ENCODE assay signal across 18 cellular contexts in genomic region chr10:5282137-5282536, GRCh38.
DNase-seq lines count a peak whose midpoint lies in the region; ATAC-seq and TF ChIP-seq lines count a peak whose summit lies in the region.
"Had no signal": no experiment of that assay in that cellular context is flagged by ENCODE, and none has a peak within 500 bp of the region (broad histone marks: within the 10 kb centered on the region; RNA-seq: fewer than 3 reads in every experiment).

No MANE protein-coding gene starts in this region.

- WGBS in GM23248 (ENCODE audit: low coverage in 1 of 2, low lambda C conversion rate in 2 of 2, missing lambda C conversion rate in 2 of 2), 2 experiments, result 57 to 64% methylated on average over 2 of the region's 2 CpGs

- H3F3A ChIP-seq in GM23248 (ENCODE audit: insufficient read depth), result no peaks in the 10 kb centered on the region

- peaks cover 28% of the 10 kb centered on the region for H3K27me3 Mint-ChIP-seq in chondrocyte (ENCODE audit: low read depth)

- peaks cover 6% of the 10 kb centered on the region for H3K4me1 Mint-ChIP-seq in chondrocyte (ENCODE audit: low read depth)

- no peaks in the 10 kb centered on the region for H3K9me3 Mint-ChIP-seq in chondrocyte (ENCODE audit: low read depth)
- H3K9me3 Mint-ChIP-seq: CD14-positive monocyte had no signal

- no peaks in the 10 kb centered on the region for H3K36me3 Mint-ChIP-seq in chondrocyte (ENCODE audit: low read depth)
- H3K36me3 Mint-ChIP-seq: CD14-positive monocyte had no signal

- H3K27ac Mint-ChIP-seq in chondrocyte (ENCODE audit: unreplicated experiment), result peak overlapping the region; percentile 6

- in situ Hi-C loops in GM23248 (cut with MboI), result no loop called here

- H3K79me2 ChIP-seq in GM23248 (ENCODE audit: insufficient read depth), result no peaks in the 10 kb centered on the region

- no peak overlapping the region for H3K4me3 ChIP-seq in GM23248
- H3K4me3 ChIP-seq: K562 had no signal

- H3K27me3 ChIP-seq in GM23248 (replicated peaks; ENCODE audit: insufficient read depth), result no peaks in the 10 kb centered on the region

- H3K36me3 ChIP-seq in GM23248 (ENCODE audit: low read depth), result no peaks in the 10 kb centered on the region

- no peaks in the 10 kb centered on the region for H3K9me2 ChIP-seq in GM23248 (ENCODE audit: insufficient read depth)

- no peaks in the 10 kb centered on the region for H3K9me3 ChIP-seq in GM23248 (ENCODE audit: low read depth)

- TF ChIP-seq CTCF in 22Rv1 (IDR thresholded peaks at IDR 0.05) (no peak), chondrocyte (IDR thresholded peaks at IDR 0.05) (no peak)

- no peak for DNase-seq in GM23248
- DNase-seq in chondrocyte (ENCODE audit: low spot score), result no peak
- no peak for DNase-seq in left colon
- no peak for DNase-seq in globus pallidus (ENCODE audit: low spot score)
- no peak for DNase-seq in activated CD4-positive, alpha-beta T cell treated with anti-CD3 and anti-CD28 coated beads for 4 hours
- DNase-seq: DMS 273 treated with DMSO at 0.1 percent for 48 hours, DND-41, NCI-H1105 treated with DMSO at 0.1 percent for 48 hours, NCI-H1694, NCI-H2227 treated with DMSO at 0.1 percent for 48 hours, NCI-H524 treated with DMSO at 0.1 percent for 48 hours, RPMI8226 had no signal

- ATAC-seq in left colon (peak; percentile 28), HG03025 (IDR thresholded peaks at IDR 0.05; ENCODE audit: low FRiP score, unreplicated experiment) (no peak), GM21576 (IDR thresholded peaks at IDR 0.05; ENCODE audit: unreplicated experiment) (no peak)
- ATAC-seq: HCT116, K562 had no signal

- no peak overlapping the region for H3K4me3 Mint-ChIP-seq in chondrocyte (ENCODE audit: unreplicated experiment)
- H3K4me3 Mint-ChIP-seq: CD14-positive monocyte had no signal

- H3K4me2 ChIP-seq in GM23248 (ENCODE audit: unreplicated experiment), result no peak overlapping the region

- H3K9ac ChIP-seq in GM23248, result no peak overlapping the region

- intact Hi-C loops in left colon (cut with DNase I, micrococcal nuclease), result loop anchor here in 1 of 2 donors (5.0 to 10.0 kb wide), 2 partner anchors 267 to 430 kb away; no protein-coding TSS in a partner anchor

- peaks cover 8% of the 10 kb centered on the region; the same call in 1 of the 2 replicates for H3K4me1 ChIP-seq in GM23248 (ENCODE audit: insufficient read depth)

- H3K27ac ChIP-seq in 22Rv1 (peak overlapping the region; percentile 32), GM23248 (no peak overlapping the region)

- 0 out of 2 replicates have a peak overlapping the region, but pooled peaks have one; percentile 18 for H2AFZ ChIP-seq in GM23248

- no peaks in the 10 kb centered on the region for H4K20me1 ChIP-seq in GM23248 (ENCODE audit: insufficient read depth)
